In the genomic region with DNA sequence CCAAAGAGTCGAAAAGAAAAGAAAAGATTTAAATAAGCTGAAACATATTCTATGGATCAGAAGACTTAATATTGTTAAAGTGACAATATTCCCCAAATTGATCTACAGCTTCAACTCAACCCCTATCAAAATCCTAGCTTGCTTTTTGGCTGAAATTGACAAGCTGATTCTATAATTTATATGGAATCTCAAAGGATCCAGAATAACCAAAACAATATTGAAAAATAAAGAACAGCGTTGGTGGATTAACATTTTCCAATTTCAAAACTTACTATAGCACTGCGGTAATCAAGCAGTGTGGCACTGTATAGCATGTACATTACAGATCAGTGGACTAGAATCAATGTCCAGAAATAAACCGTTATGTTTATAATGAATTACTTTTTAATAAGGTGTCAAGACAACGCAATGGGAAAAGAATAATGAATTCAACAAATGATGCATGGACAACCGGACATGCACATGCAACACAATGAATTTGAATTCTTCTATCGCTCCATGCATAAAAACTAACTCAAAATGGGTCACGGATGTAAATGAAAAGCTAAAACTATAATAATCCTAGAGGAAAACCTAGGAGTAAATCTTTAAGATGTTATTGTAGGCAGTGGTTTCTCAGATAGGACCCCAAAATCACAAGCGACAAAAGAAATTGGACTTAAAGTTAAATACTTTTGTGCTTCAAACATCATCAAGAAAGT, we compare ENCODE assay signal across 16 cellular contexts. TPM values are rescaled to one million over a fixed set of nuclear protein-coding genes. Genes with fewer than 3 reads are reported as not detected.
A peak's percentile ranks its signal among the peaks of the same experiment; 100 is the strongest.
DNase-seq lines count a peak whose midpoint lies in the region; ATAC-seq and TF ChIP-seq lines count a peak whose summit lies in the region.
"Had no signal": no experiment of that assay in that cellular context is flagged by ENCODE, and none has a peak within 500 bp of the region (broad histone marks: within the 10 kb centered on the region; RNA-seq: fewer than 3 reads in every experiment).

No MANE protein-coding gene starts in this region.

- 71 to 75% methylated on average over 9 of the region's 9 CpGs for WGBS in transverse colon (ENCODE audit: low coverage in 1 of 2), 2 donors

- no peaks in the 10 kb centered on the region for H3K36me3 Mint-ChIP-seq in activated CD4-positive, alpha-beta memory T cell treated with anti-CD3 and anti-CD28 coated beads, Interleukin-2, amount 10 ng/mL, durations not matched to agents 7 days and 5 days (ENCODE audit: low read depth)
- no peaks in the 10 kb centered on the region for H3K36me3 Mint-ChIP-seq in activated CD4-positive, alpha-beta memory T cell treated with anti-CD3 and anti-CD28 coated beads for 36 hours
- no peaks in the 10 kb centered on the region for H3K36me3 Mint-ChIP-seq in effector memory CD8-positive, alpha-beta T cell (ENCODE audit: insufficient read depth)
- peaks cover 6% of the 10 kb centered on the region for H3K36me3 Mint-ChIP-seq in stimulated activated memory B cell treated with anti-CD40 and anti-IgM and Interleukin-4, amounts not matched to agents 10 μg/mL and 1 μg/mL and 100 μg/mL, for 72 hours

- H3K36me3 ChIP-seq in transverse colon, result no peaks in the 10 kb centered on the region
- H3K36me3 ChIP-seq: brain microvascular endothelial cell had no signal

- H3K27ac Mint-ChIP-seq in activated CD4-positive, alpha-beta memory T cell treated with anti-CD3 and anti-CD28 coated beads, Interleukin-2, amount 10 ng/mL, durations not matched to agents 7 days and 5 days, result no peak overlapping the region
- H3K27ac Mint-ChIP-seq in activated CD4-positive, alpha-beta memory T cell treated with anti-CD3 and anti-CD28 coated beads for 36 hours, result no peak overlapping the region
- H3K27ac Mint-ChIP-seq in effector memory CD8-positive, alpha-beta T cell, result peak overlapping the region in 1 of 2 donors; percentile 21
- H3K27ac Mint-ChIP-seq in stimulated activated memory B cell treated with anti-CD40 and anti-IgM and Interleukin-4, amounts not matched to agents 10 μg/mL and 1 μg/mL and 100 μg/mL, for 72 hours, result peak overlapping the region; percentile 88

- TF ChIP-seq CTCF in transverse colon (IDR thresholded peaks at IDR 0.05), result no peak

- H3K9me3 ChIP-seq in transverse colon, result no peaks in the 10 kb centered on the region
- H3K9me3 ChIP-seq: testis had no signal

- H3K9me3 Mint-ChIP-seq in activated CD4-positive, alpha-beta memory T cell treated with anti-CD3 and anti-CD28 coated beads, Interleukin-2, amount 10 ng/mL, durations not matched to agents 7 days and 5 days, result no peaks in the 10 kb centered on the region
- peaks cover 2% of the 10 kb centered on the region for H3K9me3 Mint-ChIP-seq in activated CD4-positive, alpha-beta memory T cell treated with anti-CD3 and anti-CD28 coated beads for 36 hours
- H3K9me3 Mint-ChIP-seq in effector memory CD8-positive, alpha-beta T cell, result no peaks in the 10 kb centered on the region
- H3K9me3 Mint-ChIP-seq in stimulated activated memory B cell treated with anti-CD40 and anti-IgM and Interleukin-4, amounts not matched to agents 10 μg/mL and 1 μg/mL and 100 μg/mL, for 72 hours, result no peaks in the 10 kb centered on the region

- peaks cover 74% of the 10 kb centered on the region for H3K27me3 Mint-ChIP-seq in activated CD4-positive, alpha-beta memory T cell treated with anti-CD3 and anti-CD28 coated beads, Interleukin-2, amount 10 ng/mL, durations not matched to agents 7 days and 5 days
- H3K27me3 Mint-ChIP-seq in activated CD4-positive, alpha-beta memory T cell treated with anti-CD3 and anti-CD28 coated beads for 36 hours, result peaks cover 31% of the 10 kb centered on the region
- H3K27me3 Mint-ChIP-seq in effector memory CD8-positive, alpha-beta T cell, result peaks cover 32 to 57% of the 10 kb centered on the region in 2 donors
- no peaks in the 10 kb centered on the region for H3K27me3 Mint-ChIP-seq in stimulated activated memory B cell treated with anti-CD40 and anti-IgM and Interleukin-4, amounts not matched to agents 10 μg/mL and 1 μg/mL and 100 μg/mL, for 72 hours

- DNase-seq in activated CD4-positive, alpha-beta memory T cell treated with anti-CD3 and anti-CD28 coated beads, Interleukin-2, amount 10 ng/mL, durations not matched to agents 7 days and 5 days, result no peak
- DNase-seq in activated CD4-positive, alpha-beta memory T cell treated with anti-CD3 and anti-CD28 coated beads for 36 hours, result no peak
- DNase-seq in NAMALWA (ENCODE audit: low spot score) (peak; percentile 8), NCI-H2227 (lab: John Stamatoyannopoulos, UW; ENCODE audit: unreplicated experiment) (no peak), transverse colon (no peak)
- no peak for DNase-seq in effector memory CD8-positive, alpha-beta T cell
- no peak for DNase-seq in NK-92 treated with Interleukin-12 subunit alpha and Interleukin-12 subunit beta, amount 100 ng/mL, for 24 hours (lab: John Stamatoyannopoulos, UW)
- DNase-seq: brain microvascular endothelial cell, hypothalamus, NCI-H2107 had no signal

- intact Hi-C loops in activated CD4-positive, alpha-beta memory T cell treated with anti-CD3 and anti-CD28 coated beads for 36 hours (cut with micrococcal nuclease), result no loop called here
- intact Hi-C loops in transverse colon (cut with DNase I; ENCODE audit: low total_unique reads), result no loop called here

- no peak for TF ChIP-seq POLR2A in transverse colon (IDR thresholded peaks at IDR 0.05)

- no peak overlapping the region for H3K27ac ChIP-seq in transverse colon
- H3K27ac ChIP-seq: brain microvascular endothelial cell, testis had no signal

- peak overlapping the region; percentile 76 for H3K4me3 Mint-ChIP-seq in activated CD4-positive, alpha-beta memory T cell treated with anti-CD3 and anti-CD28 coated beads, Interleukin-2, amount 10 ng/mL, durations not matched to agents 7 days and 5 days
- no peak overlapping the region for H3K4me3 Mint-ChIP-seq in activated CD4-positive, alpha-beta memory T cell treated with anti-CD3 and anti-CD28 coated beads for 36 hours
- peak overlapping the region; percentile 83 to 92 for H3K4me3 Mint-ChIP-seq in effector memory CD8-positive, alpha-beta T cell
- H3K4me3 Mint-ChIP-seq in stimulated activated memory B cell treated with anti-CD40 and anti-IgM and Interleukin-4, amounts not matched to agents 10 μg/mL and 1 μg/mL and 100 μg/mL, for 72 hours, result peak overlapping the region; percentile 92

- TF ChIP-seq EP300 in transverse colon (IDR thresholded peaks at IDR 0.05; ENCODE audit: low read depth), result no peak

- ATAC-seq in effector memory CD8-positive, alpha-beta T cell (replicated peaks), result no peak
- ATAC-seq in stimulated activated memory B cell treated with anti-CD40 and anti-IgM and Interleukin-4, amounts not matched to agents 10 μg/mL and 1 μg/mL and 100 μg/mL, for 72 hours, result no peak

- POLR2A ChIA-PET in activated CD4-positive, alpha-beta memory T cell treated with anti-CD3 and anti-CD28 coated beads, Interleukin-2, amount 10 ng/mL, durations not matched to agents 7 days and 5 days (lab: Charles Lee), result interaction anchor here (2.2 kb wide), 1 partner anchor 48 kb away, joined by 5 read pairs; no protein-coding TSS in a partner anchor
- POLR2A ChIA-PET in activated CD4-positive, alpha-beta memory T cell treated with anti-CD3 and anti-CD28 coated beads for 36 hours (lab: Charles Lee), result no interaction called here

- H3K4me3 ChIP-seq in transverse colon, result no peak overlapping the region

- CTCF ChIA-PET in activated CD4-positive, alpha-beta memory T cell treated with anti-CD3 and anti-CD28 coated beads, Interleukin-2, amount 10 ng/mL, durations not matched to agents 7 days and 5 days (lab: Charles Lee), result no interaction called here
- CTCF ChIA-PET in activated CD4-positive, alpha-beta memory T cell treated with anti-CD3 and anti-CD28 coated beads for 36 hours (lab: Charles Lee), result no interaction called here

- H3K4me1 ChIP-seq in transverse colon, result peaks cover 8 to 24% (median 17%) of the 10 kb centered on the region in 4 donors
- H3K4me1 ChIP-seq: testis had no signal

- in situ Hi-C loops in transverse colon (cut with MboI; ENCODE audit: low pct_ligation_motif_present in 1 of 4, low pct_unique_long_range_greater_than_20kb in 1 of 4, low sequenced_read_pairs in 3 of 4), result no loop called here

- peaks cover 25% of the 10 kb centered on the region for H3K4me1 Mint-ChIP-seq in activated CD4-positive, alpha-beta memory T cell treated with anti-CD3 and anti-CD28 coated beads, Interleukin-2, amount 10 ng/mL, durations not matched to agents 7 days and 5 days
- H3K4me1 Mint-ChIP-seq in activated CD4-positive, alpha-beta memory T cell treated with anti-CD3 and anti-CD28 coated beads for 36 hours (ENCODE audit: low read depth), result peaks cover 14% of the 10 kb centered on the region
- peaks cover 10 to 13% of the 10 kb centered on the region in 2 donors for H3K4me1 Mint-ChIP-seq in effector memory CD8-positive, alpha-beta T cell (ENCODE audit: low read depth in 2 of 2)
- peaks cover 87% of the 10 kb centered on the region for H3K4me1 Mint-ChIP-seq in stimulated activated memory B cell treated with anti-CD40 and anti-IgM and Interleukin-4, amounts not matched to agents 10 μg/mL and 1 μg/mL and 100 μg/mL, for 72 hours

- H3K27me3 ChIP-seq in transverse colon, result peaks cover 48% of the 10 kb centered on the region
- H3K27me3 ChIP-seq: testis had no signal

RNA-seq across cellular contexts. Expression of a gene that starts 1.6 kb away (rescaled TPM):
- total RNA-seq in activated CD4-positive, alpha-beta memory T cell treated with anti-CD3 and anti-CD28 coated beads, Interleukin-2, amount 10 ng/mL, durations not matched to agents 7 days and 5 days, result 1 to 10 TPM; 6.8 to 7.5 TPM
- 1 to 10 TPM; 1.1 to 1.3 TPM for total RNA-seq in activated CD4-positive, alpha-beta memory T cell treated with anti-CD3 and anti-CD28 coated beads for 36 hours
- total RNA-seq in transverse colon, result 10 to 100 TPM; 13.5 to 27.2 (median 21.1) TPM
- total RNA-seq: A673, dermis microvascular lymphatic vessel endothelial cell, fibroblast of lung, HT1080 had no signal

RNA-seq across cellular contexts. Expression of a gene that starts 57.0 kb away (rescaled TPM):
- total RNA-seq in activated CD4-positive, alpha-beta memory T cell treated with anti-CD3 and anti-CD28 coated beads, Interleukin-2, amount 10 ng/mL, durations not matched to agents 7 days and 5 days, result not detected
- not detected for total RNA-seq in activated CD4-positive, alpha-beta memory T cell treated with anti-CD3 and anti-CD28 coated beads for 36 hours
- under 1 TPM in 1 of 4 donors, not detected in 3; 0.48 TPM for total RNA-seq in transverse colon
- total RNA-seq: A673, dermis microvascular lymphatic vessel endothelial cell, fibroblast of lung, HT1080 had no signal
